14 cellular contexts compared by ENCODE assay signal in the genomic region with DNA sequence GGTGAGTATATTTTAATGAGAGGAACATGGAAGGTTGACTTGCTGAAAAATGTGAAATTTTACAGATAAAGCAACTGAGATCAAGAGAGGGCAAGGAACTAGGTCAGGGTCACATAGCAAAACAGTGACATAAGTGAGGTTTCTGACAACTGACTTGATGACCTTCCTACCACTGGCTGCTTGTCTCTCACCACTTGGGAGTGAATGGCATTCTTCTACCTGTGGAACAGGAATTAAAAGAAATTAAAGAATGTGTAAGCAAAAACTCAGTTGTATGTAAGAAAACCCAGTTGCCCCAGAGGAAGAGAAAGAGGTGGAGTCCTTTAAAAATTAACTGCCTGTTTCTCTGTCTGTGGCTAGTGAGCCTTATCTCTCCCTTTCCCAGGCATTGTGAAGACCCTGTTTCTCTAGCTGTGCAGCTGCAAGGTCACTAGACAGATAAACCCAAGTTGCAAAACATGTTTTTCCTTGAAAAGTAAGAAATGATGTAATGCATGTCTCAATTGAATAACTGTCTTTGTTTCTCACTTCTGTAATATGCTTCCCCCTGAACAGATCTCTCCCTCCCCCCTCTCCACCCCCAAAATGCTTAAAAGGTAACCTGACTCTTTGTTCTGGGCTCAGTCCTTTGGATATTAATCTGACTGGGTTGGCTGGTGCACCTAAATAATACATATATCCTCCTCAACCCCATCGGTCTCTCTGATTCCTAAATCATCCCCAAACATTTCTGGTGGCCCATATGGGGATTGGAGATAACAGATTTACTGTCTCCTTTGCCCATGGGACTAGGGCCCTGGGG. TPM values are rescaled to one million over a fixed set of nuclear protein-coding genes. Genes with fewer than 3 reads are reported as not detected.
DNase-seq lines count a peak whose midpoint lies in the region; ATAC-seq and TF ChIP-seq lines count a peak whose summit lies in the region.
"Had no signal": no experiment of that assay in that cellular context is flagged by ENCODE, and none has a peak within 500 bp of the region (broad histone marks: within the 10 kb centered on the region; RNA-seq: fewer than 3 reads in every experiment).

No MANE protein-coding gene starts in this region.

- TF ChIP-seq POLR2A in spleen (IDR thresholded peaks at IDR 0.05): no peak

- CTCF ChIA-PET in T-cell (lab: Charles Lee) (no interaction called here), RWPE1 (lab: Yijun Ruan, JAX) (no interaction called here)

- no peaks in the 10 kb centered on the region for H3K9me3 Mint-ChIP-seq in T-cell
- no peaks in the 10 kb centered on the region for H3K9me3 Mint-ChIP-seq in activated CD4-positive, alpha-beta T cell treated with anti-CD3 and anti-CD28 coated beads, Interleukin-2, amount 10 ng/mL, durations not matched to agents 24 days and 14 days
- H3K9me3 Mint-ChIP-seq: activated T-helper 1 cell treated with anti-CD3 and anti-CD28 coated beads, Interleukin-12 subunit alpha, Interleukin-12 subunit beta, Interleukin-2, Interleukin-4 antibody, amounts not matched to agents 30 ng/mL and 10 ng/mL and 1 ng/mL, durations not matched to agents 14 hours and 24 hours and 36 hours; neural crest cell had no signal

- H3K27me3 ChIP-seq in HUES6 (ENCODE audit: control insufficient read depth, insufficient read depth, low read length) (peaks cover 28% of the 10 kb centered on the region), right atrium auricular region (no peaks in the 10 kb centered on the region), spleen (replicated peaks in 1 of 7) (no peaks in the 10 kb centered on the region)

- 0 out of 2 replicates have a peak overlapping the region, but pooled peaks have one; percentile 47 for H3K4me3 ChIP-seq in HUES6 (ENCODE audit: low read depth, low read length)
- peak overlapping the region; percentile 39 to 51 for H3K4me3 ChIP-seq in right atrium auricular region
- peak overlapping the region in 7 of 8 donors; percentile 9 to 63 (median 34) for H3K4me3 ChIP-seq in spleen

- 28 to 69% (median 52%) methylated on average over 1 of the region's 1 CpG for WGBS in spleen, 5 donors

- intact Hi-C loops in spleen (cut with DNase I; ENCODE audit: low total_unique reads): no loop called here
- intact Hi-C loops in activated CD4-positive, alpha-beta T cell treated with anti-CD3 and anti-CD28 coated beads, Interleukin-2, amount 10 ng/mL, durations not matched to agents 24 days and 14 days (cut with micrococcal nuclease): no loop called here

- ATAC-seq in T-cell (replicated peaks in 1 of 4) (no peak), GM21717 (IDR thresholded peaks at IDR 0.05; ENCODE audit: unreplicated experiment) (no peak), GM19023 (IDR thresholded peaks at IDR 0.05; ENCODE audit: unreplicated experiment) (no peak)

- no peaks in the 10 kb centered on the region for H3K9me3 ChIP-seq in HUES6 (ENCODE audit: control insufficient read depth, insufficient read depth, low read depth, low read length)
- H3K9me3 ChIP-seq in right atrium auricular region: no peaks in the 10 kb centered on the region
- H3K9me3 ChIP-seq in spleen: no peaks in the 10 kb centered on the region

- no peaks in the 10 kb centered on the region for H3K36me3 ChIP-seq in HUES6 (ENCODE audit: control insufficient read depth, insufficient read depth, low read length)
- H3K36me3 ChIP-seq in right atrium auricular region: no peaks in the 10 kb centered on the region
- H3K36me3 ChIP-seq in spleen: peaks cover 0 to under 1% (median 0%) of the 10 kb centered on the region in 6 donors

- peaks cover 5% of the 10 kb centered on the region for H3K36me3 Mint-ChIP-seq in T-cell
- H3K36me3 Mint-ChIP-seq in activated CD4-positive, alpha-beta T cell treated with anti-CD3 and anti-CD28 coated beads, Interleukin-2, amount 10 ng/mL, durations not matched to agents 24 days and 14 days (ENCODE audit: low read depth): no peaks in the 10 kb centered on the region

- TF ChIP-seq CTCF in right atrium auricular region (IDR thresholded peaks at IDR 0.05) (no peak), spleen (IDR thresholded peaks at IDR 0.05 in 8 of 11, conservative IDR thresholded peaks at IDR 0.05 in 3 of 11) (no peak), RWPE1 (conservative IDR thresholded peaks at IDR 0.05; ENCODE audit: low read depth) (no peak)

- POLR2A ChIA-PET in T-cell (lab: Charles Lee) (no interaction called here), RWPE1 (lab: Yijun Ruan, JAX; ENCODE audit: low non-redundant PET) (no interaction called here)

- H3K27ac ChIP-seq in HUES6 (ENCODE audit: low read depth, low read length) (no peak overlapping the region), right atrium auricular region (peak overlapping the region; percentile 47 to 62), spleen (peak overlapping the region in 7 of 8 donors; percentile 59 to 83 (median 76)), RWPE1 (no peak overlapping the region)

- DNase-seq in T-cell: no peak
- DNase-seq in right atrium auricular region (ENCODE audit: low spot score): no peak
- no peak for DNase-seq in spleen
- DNase-seq in activated CD4-positive, alpha-beta T cell treated with anti-CD3 and anti-CD28 coated beads, Interleukin-2, amount 10 ng/mL, durations not matched to agents 24 days and 14 days: no peak
- DNase-seq in RWPE1 (ENCODE audit: low spot score): no peak
- DNase-seq: HCEC 1CT, NCI-H1092 treated with DMSO at 0.1 percent for 48 hours had no signal

- H3K4me3 Mint-ChIP-seq in T-cell: peak overlapping the region in 2 of 3 donors; percentile 86 to 89
- no peak overlapping the region for H3K4me3 Mint-ChIP-seq in activated CD4-positive, alpha-beta T cell treated with anti-CD3 and anti-CD28 coated beads, Interleukin-2, amount 10 ng/mL, durations not matched to agents 24 days and 14 days
- H3K4me3 Mint-ChIP-seq: neural crest cell had no signal

- H3K4me1 Mint-ChIP-seq in T-cell: peaks cover 38 to 48% (median 47%) of the 10 kb centered on the region in 3 donors
- peaks cover 23% of the 10 kb centered on the region for H3K4me1 Mint-ChIP-seq in activated CD4-positive, alpha-beta T cell treated with anti-CD3 and anti-CD28 coated beads, Interleukin-2, amount 10 ng/mL, durations not matched to agents 24 days and 14 days

- H3K4me1 ChIP-seq in HUES6 (ENCODE audit: control insufficient read depth, insufficient read depth, low read length): peaks cover 37% of the 10 kb centered on the region
- H3K4me1 ChIP-seq in right atrium auricular region: peaks cover 0 to 24% of the 10 kb centered on the region in 2 donors
- peaks cover 14 to 50% (median 39%) of the 10 kb centered on the region in 6 donors for H3K4me1 ChIP-seq in spleen

- no peaks in the 10 kb centered on the region for H3K27me3 Mint-ChIP-seq in T-cell
- H3K27me3 Mint-ChIP-seq in activated CD4-positive, alpha-beta T cell treated with anti-CD3 and anti-CD28 coated beads, Interleukin-2, amount 10 ng/mL, durations not matched to agents 24 days and 14 days: peaks cover 2% of the 10 kb centered on the region

- no peak overlapping the region for H3K9ac ChIP-seq in HUES6 (ENCODE audit: low read length)

- H3K27ac Mint-ChIP-seq in T-cell: peak overlapping the region; percentile 91 to 93
- no peak overlapping the region for H3K27ac Mint-ChIP-seq in activated CD4-positive, alpha-beta T cell treated with anti-CD3 and anti-CD28 coated beads, Interleukin-2, amount 10 ng/mL, durations not matched to agents 24 days and 14 days
- H3K27ac Mint-ChIP-seq: activated T-helper 1 cell treated with anti-CD3 and anti-CD28 coated beads, Interleukin-12 subunit alpha, Interleukin-12 subunit beta, Interleukin-2, Interleukin-4 antibody, amounts not matched to agents 30 ng/mL and 10 ng/mL and 1 ng/mL, durations not matched to agents 14 hours and 24 hours and 36 hours had no signal

RNA-seq across cellular contexts. Expression of a gene that starts 23.4 kb away (rescaled TPM):
- total RNA-seq in T-cell (under 1 TPM; 0.46 to 0.76 (median 0.58) TPM), right atrium auricular region (1 to 10 TPM in 1 of 2 donors, under 1 TPM in 1; 0.71 to 1.5 TPM), spleen (under 1 TPM in 3 of 7 donors, not detected in 4; 0.25 to 0.72 (median 0.44) TPM)
- under 1 TPM; 0.26 to 0.47 (median 0.37) TPM for polyA plus RNA-seq in spleen
- total RNA-seq in activated CD4-positive, alpha-beta T cell treated with anti-CD3 and anti-CD28 coated beads, Interleukin-2, amount 10 ng/mL, durations not matched to agents 24 days and 14 days: not detected in 2 replicates
- total RNA-seq: activated T-helper 1 cell treated with anti-CD3 and anti-CD28 coated beads, Interleukin-12 subunit alpha, Interleukin-12 subunit beta, Interleukin-2, Interleukin-4 antibody, amounts not matched to agents 30 ng/mL and 10 ng/mL and 1 ng/mL, durations not matched to agents 14 hours and 24 hours and 36 hours; dermis microvascular lymphatic vessel endothelial cell; G401; neural crest cell had no signal

Comparison
In these comparisons a context has a peak if more than half of its experiments do, and no peak if none do; other contexts are left out.
1. H3K27ac ChIP-seq: peak in right atrium auricular region (2 of 2) and spleen (7 of 8); none in HUES6 (single experiment) and RWPE1 (single experiment).
2. Peak in every context shown above with its lines, with median percentiles within 50 percentile points of each other: H3K4me3 ChIP-seq.